Comparison of ENCODE assay signal across 16 cellular contexts in the genomic region with DNA sequence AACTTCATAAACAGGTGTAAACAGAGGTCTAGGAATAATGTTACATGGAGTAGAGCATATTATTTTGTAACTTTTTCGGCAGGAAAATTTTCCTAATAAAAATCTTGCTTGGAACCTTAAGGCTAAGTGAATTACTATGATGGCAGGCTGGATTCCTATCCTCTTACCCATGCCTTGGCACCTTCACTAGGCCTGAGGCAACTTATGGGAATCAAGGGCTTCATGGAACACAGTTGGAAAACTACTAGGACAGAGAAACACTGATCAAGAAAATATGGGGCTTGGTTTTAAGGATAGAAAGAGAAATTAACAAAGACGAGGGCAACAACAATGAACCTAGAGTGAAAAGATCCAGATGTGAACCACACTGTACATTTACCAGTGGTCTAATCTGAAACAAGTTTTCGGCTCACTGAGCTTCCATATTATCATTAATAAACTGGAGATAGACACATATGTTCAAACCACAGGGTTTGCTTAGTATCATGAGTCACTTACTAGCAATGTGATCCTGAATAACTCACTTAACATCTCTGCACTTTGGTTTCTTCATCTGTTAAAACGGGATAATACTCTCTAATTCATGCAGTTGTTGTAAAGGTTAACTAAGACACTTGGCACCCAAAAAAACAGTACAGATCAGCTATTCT.
DNase-seq lines count a peak whose midpoint lies in the region; ATAC-seq and TF ChIP-seq lines count a peak whose summit lies in the region.
"Had no signal": no experiment of that assay in that cellular context is flagged by ENCODE, and none has a peak within 500 bp of the region (broad histone marks: within the 10 kb centered on the region; RNA-seq: fewer than 3 reads in every experiment).

No MANE protein-coding gene starts in this region.

- no peaks in the 10 kb centered on the region for H3K4me1 ChIP-seq in sigmoid colon
- no peaks in the 10 kb centered on the region for H3K4me1 ChIP-seq in BE2C
- H3K4me1 ChIP-seq: HAP-1, upper lobe of right lung had no signal

- TF ChIP-seq POLR2A in sigmoid colon (IDR thresholded peaks at IDR 0.05): no peak

- H3K9me3 ChIP-seq in sigmoid colon (no peaks in the 10 kb centered on the region), BE2C (no peaks in the 10 kb centered on the region)
- H3K9me3 ChIP-seq: HAP-1, upper lobe of right lung had no signal

- H3K27me3 Mint-ChIP-seq in mesothelial cell of epicardium (ENCODE audit: low read depth): no peaks in the 10 kb centered on the region

- no peak overlapping the region for H3K4me3 ChIP-seq in HFF-Myc (replicated peaks; ENCODE audit: low read depth, low read length)
- no peak overlapping the region for H3K4me3 ChIP-seq in sigmoid colon
- H3K4me3 ChIP-seq in BE2C (ENCODE audit: low read depth, low read length): no peak overlapping the region
- H3K4me3 ChIP-seq: HAP-1, upper lobe of right lung had no signal

- no peak overlapping the region for H3K4me3 Mint-ChIP-seq in mesothelial cell of epicardium
- H3K4me3 Mint-ChIP-seq: endodermal cell, nephron progenitor cell had no signal

- H3K36me3 ChIP-seq in sigmoid colon (no peaks in the 10 kb centered on the region), BE2C (no peaks in the 10 kb centered on the region)
- H3K36me3 ChIP-seq: HAP-1, upper lobe of right lung had no signal

- TF ChIP-seq CTCF in HFF-Myc (IDR thresholded peaks at IDR 0.05; ENCODE audit: low read depth, low read length, missing control alignments) (no peak), sigmoid colon (IDR thresholded peaks at IDR 0.05) (no peak), BE2C (IDR thresholded peaks at IDR 0.05; ENCODE audit: low read depth, low read length) (no peak), mesothelial cell of epicardium (IDR thresholded peaks at IDR 0.05; ENCODE audit: unreplicated experiment) (no peak)

- intact Hi-C loops in sigmoid colon (cut with DNase I): no loop called here

- no peak overlapping the region for H3K27ac ChIP-seq in sigmoid colon
- H3K27ac ChIP-seq: C4-2B, KMS-11, upper lobe of right lung had no signal

- ATAC-seq in HG02678 (IDR thresholded peaks at IDR 0.05; ENCODE audit: unreplicated experiment): no peak
- ATAC-seq: Right ventricle myocardium inferior, upper lobe of right lung had no signal

- H3K36me3 Mint-ChIP-seq in mesothelial cell of epicardium: peaks cover 2% of the 10 kb centered on the region

- H3K27me3 ChIP-seq in sigmoid colon: no peaks in the 10 kb centered on the region
- no peaks in the 10 kb centered on the region for H3K27me3 ChIP-seq in BE2C
- H3K27me3 ChIP-seq: upper lobe of right lung had no signal

- WGBS in sigmoid colon, 2 donors: 93 to 94% methylated on average over 4 of the region's 4 CpGs

- TF ChIP-seq EP300 in sigmoid colon (IDR thresholded peaks at IDR 0.05): no peak

- H3K9me3 Mint-ChIP-seq in mesothelial cell of epicardium: peaks cover 4% of the 10 kb centered on the region
- H3K9me3 Mint-ChIP-seq: endodermal cell, nephron progenitor cell had no signal

- in situ Hi-C loops in ACHN (cut with HindIII; ENCODE audit: low pct_ligation_motif_present, low pct_unique_long_range_greater_than_20kb, low sequenced_read_pairs): no loop called here

- DNase-seq in ACHN: peak; percentile 90
- DNase-seq in HFF-Myc (ENCODE audit: extremely low read depth, low read depth): peak; percentile 85
- DNase-seq in amniotic epithelial cell (ENCODE audit: low read depth): peak; percentile 91
- peak; percentile 76 for DNase-seq in glomerular visceral epithelial cell (ENCODE audit: extremely low spot score)
- DNase-seq in sigmoid colon: no peak
- no peak for DNase-seq in BE2C
- DNase-seq in mesothelial cell of epicardium (ENCODE audit: low spot score in 2 of 2, unreplicated experiment in 2 of 2): no peak
- DNase-seq: activated CD8-positive, alpha-beta memory T cell treated with anti-CD3 and anti-CD28 coated beads, Interleukin-2, amount 50 U/mL, for 48 hours; endodermal cell; nephron progenitor cell; upper lobe of right lung had no signal

- no peak overlapping the region for H3K27ac Mint-ChIP-seq in mesothelial cell of epicardium
- H3K27ac Mint-ChIP-seq: endodermal cell, nephron progenitor cell had no signal

- no peaks in the 10 kb centered on the region for H3K4me1 Mint-ChIP-seq in mesothelial cell of epicardium
- H3K4me1 Mint-ChIP-seq: nephron progenitor cell had no signal

Comparison
In these comparisons a context has a peak if more than half of its experiments do, and no peak if none do; other contexts are left out.
1. DNase-seq: peak in ACHN (single experiment), HFF-Myc (single experiment), amniotic epithelial cell (single experiment) and glomerular visceral epithelial cell (single experiment); none in sigmoid colon (single experiment), BE2C (single experiment) and mesothelial cell of epicardium (0 of 2).